Comparison of ENCODE assay signal across 14 cellular contexts in genomic region chr3:17973559-17973906, GRCh38.
"Had no signal": no experiment of that assay in that cellular context is flagged by ENCODE, and none has a peak within 500 bp of the region (broad histone marks: within the 10 kb centered on the region; RNA-seq: fewer than 3 reads in every experiment).

No MANE protein-coding gene starts in this region.

- ATAC-seq: activated T-helper 17 cell treated with anti-CD3 and anti-CD28 coated beads, Interleukin-2, amount 50 U/mL, for 72 hours; foreskin keratinocyte; mucosa of descending colon; naive thymus-derived CD4-positive, alpha-beta T cell had no signal

- H3K9me3 ChIP-seq: left lung, mucosa of descending colon, neutrophil, thoracic aorta had no signal

- H3K36me3 Mint-ChIP-seq: naive thymus-derived CD4-positive, alpha-beta T cell had no signal

- H3K27me3 ChIP-seq: foreskin keratinocyte, left lung, neutrophil had no signal

- H3K27ac Mint-ChIP-seq: activated T-helper 17 cell treated with anti-CD3 and anti-CD28 coated beads, Interleukin-2, amount 50 U/mL, for 72 hours; naive thymus-derived CD4-positive, alpha-beta T cell had no signal

- H3K27ac ChIP-seq: foreskin keratinocyte, left lung, neutrophil, thoracic aorta had no signal

- H3K4me3 ChIP-seq: left lung, mucosa of descending colon, thoracic aorta had no signal

- H3K4me1 Mint-ChIP-seq: activated T-helper 17 cell treated with anti-CD3 and anti-CD28 coated beads, Interleukin-2, amount 50 U/mL, for 72 hours had no signal

- H3K4me1 ChIP-seq: foreskin keratinocyte, left lung had no signal

- H3K9me3 Mint-ChIP-seq: activated T-helper 17 cell treated with anti-CD3 and anti-CD28 coated beads, Interleukin-2, amount 50 U/mL, for 72 hours; naive thymus-derived CD4-positive, alpha-beta T cell had no signal

- H3K4me3 Mint-ChIP-seq: activated T-helper 17 cell treated with anti-CD3 and anti-CD28 coated beads, Interleukin-2, amount 50 U/mL, for 72 hours; naive thymus-derived CD4-positive, alpha-beta T cell had no signal

- H3K36me3 ChIP-seq: left lung, neutrophil, thoracic aorta had no signal

- DNase-seq: activated CD4-positive, alpha-beta T cell treated with anti-CD3 and anti-CD28 coated beads, Interleukin-2, amount 50 U/mL, for 1 hour; activated naive CD4-positive, alpha-beta T cell treated with Interleukin-2 at 50 U/mL for 16 hours; anterior cingulate cortex; cerebellar nuclear complex; effector CD8-positive, alpha-beta T cell; foreskin keratinocyte; left lung; mammary epithelial cell; naive thymus-derived CD4-positive, alpha-beta T cell; stimulated activated CD4-positive, alpha-beta T cell treated with anti-CD3 and anti-CD28 coated beads, Interleukin-1b, Interleukin-23, amount 100 ng/mL, for 48 hours had no signal
